24 cellular contexts compared by ENCODE assay signal in genomic region chr3:178341636-178342035, GRCh38.
"Had no signal": no experiment of that assay in that cellular context is flagged by ENCODE, and none has a peak within 500 bp of the region (broad histone marks: within the 10 kb centered on the region; RNA-seq: fewer than 3 reads in every experiment).

No MANE protein-coding gene starts in this region.

- H3K27ac ChIP-seq: Peyer's patch had no signal

- H3K9me3 ChIP-seq: MG63, Peyer's patch had no signal

- H3K36me3 ChIP-seq: MG63, Peyer's patch had no signal

- H3K4me1 Mint-ChIP-seq: activated B cell treated with CpG ODN at 0.5 μM for 24 hours; activated CD4-positive, alpha-beta T cell treated with anti-CD3 and anti-CD28 coated beads, Interleukin-2, amount 10 ng/mL, durations not matched to agents 7 days and 5 days; activated naive CD8-positive, alpha-beta T cell treated with anti-CD3 and anti-CD28 coated beads, Interleukin-2, amount 50 U/mL, for 24 hours; T-helper 17 cell had no signal

- H3K4me3 ChIP-seq: MG63, Peyer's patch had no signal

- H3K27me3 Mint-ChIP-seq: activated B cell treated with CpG ODN at 0.5 μM for 24 hours; activated CD4-positive, alpha-beta T cell treated with anti-CD3 and anti-CD28 coated beads, Interleukin-2, amount 10 ng/mL, durations not matched to agents 7 days and 5 days; activated naive CD8-positive, alpha-beta T cell treated with anti-CD3 and anti-CD28 coated beads, Interleukin-2, amount 50 U/mL, for 24 hours; brain had no signal

- H3K27ac Mint-ChIP-seq: activated B cell treated with CpG ODN at 0.5 μM for 24 hours; activated CD4-positive, alpha-beta memory T cell treated with anti-CD3 and anti-CD28 coated beads for 36 hours; activated CD4-positive, alpha-beta T cell treated with anti-CD3 and anti-CD28 coated beads, Interleukin-2, amount 10 ng/mL, durations not matched to agents 7 days and 5 days; activated naive CD4-positive, alpha-beta T cell treated with anti-CD3 and anti-CD28 coated beads, Interleukin-2, amount 50 U/mL, for 72 hours; activated naive CD8-positive, alpha-beta T cell treated with anti-CD3 and anti-CD28 coated beads, Interleukin-2, amount 50 U/mL, for 24 hours; brain; T-helper 17 cell had no signal

- H3K4me3 Mint-ChIP-seq: activated B cell treated with CpG ODN at 0.5 μM for 24 hours; activated CD4-positive, alpha-beta memory T cell treated with anti-CD3 and anti-CD28 coated beads for 36 hours; activated CD4-positive, alpha-beta T cell treated with anti-CD3 and anti-CD28 coated beads, Interleukin-2, amount 10 ng/mL, durations not matched to agents 7 days and 5 days; activated naive CD8-positive, alpha-beta T cell treated with anti-CD3 and anti-CD28 coated beads, Interleukin-2, amount 50 U/mL, for 24 hours; activated T-cell treated with anti-CD3 and anti-CD28 coated beads, Interleukin-2, amount 50 U/mL, for 4 hours; brain; T-helper 17 cell had no signal

- H3K9me3 Mint-ChIP-seq: activated B cell treated with CpG ODN at 0.5 μM for 24 hours; activated CD4-positive, alpha-beta memory T cell treated with anti-CD3 and anti-CD28 coated beads for 36 hours; activated CD4-positive, alpha-beta T cell treated with anti-CD3 and anti-CD28 coated beads, Interleukin-2, amount 10 ng/mL, durations not matched to agents 7 days and 5 days; activated naive CD4-positive, alpha-beta T cell treated with anti-CD3 and anti-CD28 coated beads, Interleukin-2, amount 50 U/mL, for 72 hours; activated naive CD8-positive, alpha-beta T cell treated with anti-CD3 and anti-CD28 coated beads, Interleukin-2, amount 50 U/mL, for 24 hours; activated T-cell treated with anti-CD3 and anti-CD28 coated beads, Interleukin-2, amount 50 U/mL, for 4 hours had no signal

- H3K36me3 Mint-ChIP-seq: activated CD4-positive, alpha-beta memory T cell treated with anti-CD3 and anti-CD28 coated beads for 36 hours; activated naive CD4-positive, alpha-beta T cell treated with anti-CD3 and anti-CD28 coated beads, Interleukin-2, amount 50 U/mL, for 72 hours; brain had no signal

- ATAC-seq: activated naive CD4-positive, alpha-beta T cell treated with anti-CD3 and anti-CD28 coated beads, Interleukin-2, amount 50 U/mL, for 72 hours; activated naive CD8-positive, alpha-beta T cell treated with anti-CD3 and anti-CD28 coated beads, Interleukin-2, amount 50 U/mL, for 24 hours; activated T-cell treated with anti-CD3 and anti-CD28 coated beads, Interleukin-2, amount 50 U/mL, for 4 hours; T-helper 17 cell had no signal

- DNase-seq: activated B cell treated with CpG ODN at 0.5 μM for 24 hours; activated CD4-positive, alpha-beta memory T cell treated with anti-CD3 and anti-CD28 coated beads for 36 hours; activated CD4-positive, alpha-beta T cell treated with anti-CD3 and anti-CD28 coated beads, Interleukin-2, amount 10 ng/mL, durations not matched to agents 7 days and 5 days; activated CD8-positive, alpha-beta memory T cell treated with anti-CD3 and anti-CD28 coated beads for 24 hours; activated effector memory CD4-positive, alpha-beta T cell treated with anti-CD3 and anti-CD28 coated beads, Interleukin-2, amount 50 U/mL, for 16 hours; activated naive CD4-positive, alpha-beta T cell treated with Interleukin-2 at 50 U/mL for 16 hours; activated naive CD8-positive, alpha-beta T cell treated with anti-CD3 and anti-CD28 coated beads, Interleukin-2, amount 50 U/mL, for 24 hours; activated T-cell treated with anti-CD3 and anti-CD28 coated beads, Interleukin-2, amount 50 U/mL, for 4 hours; amygdala; MG63; MV-4-11; NCI-H1092 treated with DMSO at 0.1 percent for 48 hours; NCI-H1417 treated with DMSO at 0.1 percent for 48 hours; NCI-H1694; NCI-H2029 treated with DMSO at 0.1 percent for 48 hours; NCI-H510A treated with DMSO at 0.1 percent for 48 hours; NCI-H69; NK-92 treated with Interleukin-12 subunit alpha and Interleukin-12 subunit beta, amount 100 ng/mL, for 24 hours; Peyer's patch; SHP77; T-helper 17 cell; T-helper 9 cell had no signal

- H3K27me3 ChIP-seq: MG63, Peyer's patch had no signal
